Comparison of ENCODE assay signal across 8 cellular contexts in genomic region chr4:73620115-73620792, GRCh38. TPM values are rescaled to one million over a fixed set of nuclear protein-coding genes. Genes with fewer than 3 reads are reported as not detected.
DNase-seq lines count a peak whose midpoint lies in the region; ATAC-seq and TF ChIP-seq lines count a peak whose summit lies in the region.

A gene with protein sequence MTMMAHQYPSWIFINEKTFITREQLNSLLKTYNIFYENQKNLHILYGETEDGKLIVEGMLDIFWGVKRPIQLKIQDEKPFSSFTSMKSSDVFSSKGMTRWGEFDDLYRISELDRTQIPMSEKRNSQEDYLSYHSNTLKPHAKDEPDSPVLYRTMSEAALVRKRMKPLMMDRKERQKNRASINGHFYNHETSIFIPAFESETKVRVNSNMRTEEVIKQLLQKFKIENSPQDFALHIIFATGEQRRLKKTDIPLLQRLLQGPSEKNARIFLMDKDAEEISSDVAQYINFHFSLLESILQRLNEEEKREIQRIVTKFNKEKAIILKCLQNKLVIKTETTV (minus strand): TSS chr4:73620436. CDS start chr4:73611795, 8,641 bp downstream.

- H3K36me3 Mint-ChIP-seq in CD4-positive, alpha-beta memory T cell: no peaks in the 10 kb centered on the region
- H3K36me3 Mint-ChIP-seq in brain: no peaks in the 10 kb centered on the region
- peaks cover under 1% of the 10 kb centered on the region for H3K36me3 Mint-ChIP-seq in memory B cell

- no peak within 1 kb of the TSS for H3K27ac ChIP-seq in CD4-positive, alpha-beta memory T cell (ENCODE audit: low read depth, low read length)

- H3K27me3 Mint-ChIP-seq in CD4-positive, alpha-beta memory T cell: peaks cover 5 to 7% of the 10 kb centered on the region in 2 donors
- peaks cover 16% of the 10 kb centered on the region for H3K27me3 Mint-ChIP-seq in brain
- peaks cover 1% of the 10 kb centered on the region for H3K27me3 Mint-ChIP-seq in memory B cell

- H3K9me3 Mint-ChIP-seq in CD4-positive, alpha-beta memory T cell: peaks cover 0 to 2% (median 0%) of the 10 kb centered on the region in 8 donors
- H3K9me3 Mint-ChIP-seq in brain (no peaks in the 10 kb centered on the region), memory B cell (no peaks in the 10 kb centered on the region)

- no peak within 1 kb of the TSS for H3K4me3 ChIP-seq in CD4-positive, alpha-beta memory T cell (ENCODE audit: low read length in 2 of 2)

- DNase-seq in CD4-positive, alpha-beta memory T cell: peak in 1 of 5 donors; percentile 3
- DNase-seq in NCI-H524 treated with DMSO at 0.1 percent for 48 hours (lab: John Stamatoyannopoulos, UW): peak; percentile 19
- DNase-seq in memory B cell (ENCODE audit: low spot score in 2 of 2): peak in 1 of 2 donors; percentile 22
- DNase-seq in medulla oblongata (ENCODE audit: extremely low spot score): no peak
- no peak for DNase-seq in H4 (ENCODE audit: low spot score)

- TF ChIP-seq CTCF in brain (conservative IDR thresholded peaks at IDR 0.05): no peak

- peaks cover 0 to 11% (median 3%) of the 10 kb centered on the region in 4 donors for H3K4me1 Mint-ChIP-seq in CD4-positive, alpha-beta memory T cell
- H3K4me1 Mint-ChIP-seq in brain (peaks cover 11% of the 10 kb centered on the region), memory B cell (peaks cover 18% of the 10 kb centered on the region)

- H3K4me3 Mint-ChIP-seq in CD4-positive, alpha-beta memory T cell: peak within 1 kb of the TSS; percentile 25 to 82 (median 74)
- peak within 1 kb of the TSS in 4 of 5 experiments; percentile 51 to 74 (median 70) for H3K4me3 Mint-ChIP-seq in brain
- peak within 1 kb of the TSS; percentile 85 for H3K4me3 Mint-ChIP-seq in memory B cell

- ATAC-seq in GM19043 (IDR thresholded peaks at IDR 0.05; ENCODE audit: low read depth, unreplicated experiment): peak; percentile 90
- ATAC-seq in HG03108 (IDR thresholded peaks at IDR 0.05; ENCODE audit: unreplicated experiment): peak; percentile 93
- peak; percentile 95 for ATAC-seq in memory B cell (ENCODE audit: low read depth)

- H3K4me1 ChIP-seq in CD4-positive, alpha-beta memory T cell (ENCODE audit: insufficient read depth, low read length): no peaks in the 10 kb centered on the region

- intact Hi-C loops in CD4-positive, alpha-beta memory T cell (cut with micrococcal nuclease): no loop called here

- peak within 1 kb of the TSS in 1 of 7 donors; percentile 50 for H3K27ac Mint-ChIP-seq in CD4-positive, alpha-beta memory T cell
- peak within 1 kb of the TSS in 1 of 5 experiments; percentile 79 for H3K27ac Mint-ChIP-seq in brain
- peak within 1 kb of the TSS; percentile 25 for H3K27ac Mint-ChIP-seq in memory B cell

- no peaks in the 10 kb centered on the region for H3K27me3 ChIP-seq in CD4-positive, alpha-beta memory T cell (ENCODE audit: insufficient read depth, low read length)

- no peaks in the 10 kb centered on the region for H3K9me3 ChIP-seq in CD4-positive, alpha-beta memory T cell (ENCODE audit: control insufficient read depth in 1 of 2, low read length in 2 of 2)

- POLR2A ChIA-PET in CD4-positive, alpha-beta memory T cell (lab: Charles Lee; ENCODE audit: partially characterized antibody): no interaction called here

- CTCF ChIA-PET in CD4-positive, alpha-beta memory T cell (lab: Charles Lee; ENCODE audit: partially characterized antibody): no interaction called here

- H3K36me3 ChIP-seq in CD4-positive, alpha-beta memory T cell (ENCODE audit: insufficient read depth, low read length): no peaks in the 10 kb centered on the region

RNA-seq across cellular contexts. Expression of the gene that starts here (rescaled TPM):
- under 1 TPM; 0.81 to 0.89 TPM for total RNA-seq in CD4-positive, alpha-beta memory T cell
- polyA plus RNA-seq in CD4-positive, alpha-beta memory T cell: 1 to 10 TPM; 1.2 to 2.2 TPM
- 18.4 TPM for polyA plus RNA-seq in brain (ENCODE audit: insufficient read depth, low read depth, low replicate concordance)
- total RNA-seq in H4 (2014; rRNA removed; shearing (Covaris generic)): 0.08 TPM in 1 of 2 replicates, not detected in the other
